In the genomic region with DNA sequence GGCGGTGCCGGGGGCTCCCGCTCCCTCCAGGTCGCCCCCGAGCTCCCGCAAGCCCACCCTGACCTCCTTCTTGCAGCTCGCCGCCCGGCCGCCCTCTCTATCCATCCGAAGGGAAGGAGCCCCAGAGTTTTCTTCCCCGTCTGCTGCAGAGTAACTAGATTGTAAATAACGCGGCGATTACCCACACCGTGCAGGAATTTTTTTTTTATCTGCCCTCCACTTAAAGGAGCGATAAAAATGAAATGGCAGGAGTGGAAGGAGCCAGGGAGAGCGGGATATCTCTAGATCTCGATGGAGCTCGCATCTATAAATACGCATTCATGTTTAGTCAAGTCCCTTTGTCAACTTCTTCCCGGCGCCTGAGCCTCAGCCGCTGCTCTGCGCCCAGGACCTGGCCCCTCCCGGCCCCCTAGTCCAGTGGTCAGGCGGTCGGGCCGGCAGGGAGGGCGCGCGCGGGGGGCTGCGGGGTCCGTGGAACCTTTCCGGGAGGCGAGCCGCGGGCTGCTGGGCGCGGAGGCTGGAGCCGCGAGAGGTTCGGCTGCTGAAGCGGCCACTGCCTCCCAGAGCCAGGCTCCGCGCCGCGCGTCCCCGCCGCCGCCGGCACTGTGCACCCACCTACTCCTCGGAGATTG, we compare ENCODE assay signal across 1 cellular context.
TF ChIP-seq lines count a peak whose summit lies in the region.

No MANE protein-coding gene starts in this region.

TF ChIP-seq in IMR-90, 13 proteins besides CTCF, POLR2A, EP300 and RAD21 (continued from another document):
- TF ChIP-seq, protein P1, sequence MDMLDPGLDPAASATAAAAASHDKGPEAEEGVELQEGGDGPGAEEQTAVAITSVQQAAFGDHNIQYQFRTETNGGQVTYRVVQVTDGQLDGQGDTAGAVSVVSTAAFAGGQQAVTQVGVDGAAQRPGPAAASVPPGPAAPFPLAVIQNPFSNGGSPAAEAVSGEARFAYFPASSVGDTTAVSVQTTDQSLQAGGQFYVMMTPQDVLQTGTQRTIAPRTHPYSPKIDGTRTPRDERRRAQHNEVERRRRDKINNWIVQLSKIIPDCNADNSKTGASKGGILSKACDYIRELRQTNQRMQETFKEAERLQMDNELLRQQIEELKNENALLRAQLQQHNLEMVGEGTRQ (IDR thresholded peaks at IDR 0.05; ENCODE audit: low read depth, low read length) = no peak
- TF ChIP-seq MAZ (IDR thresholded peaks at IDR 0.05; ENCODE audit: borderline replicate concordance, low read depth, low read length) (no peak), MAFK (IDR thresholded peaks at IDR 0.05; ENCODE audit: low read depth, low read length) (no peak), CHD1 (IDR thresholded peaks at IDR 0.05; ENCODE audit: low read depth, low read length) (no peak)
